In genomic region chr1:33512612-33513011, GRCh38 we compare ENCODE assay signal across 18 cellular contexts.
"Had no signal": no experiment of that assay in that cellular context is flagged by ENCODE, and none has a peak within 500 bp of the region (broad histone marks: within the 10 kb centered on the region; RNA-seq: fewer than 3 reads in every experiment).

No MANE protein-coding gene starts in this region.

- H3K36me3 Mint-ChIP-seq: activated naive CD8-positive, alpha-beta T cell treated with anti-CD3 and anti-CD28 coated beads for 36 hours; T-cell had no signal

- H3K4me1 ChIP-seq: gastroesophageal sphincter, left lung, tibial artery had no signal

- H3K9me3 ChIP-seq: esophagus muscularis mucosa, gastroesophageal sphincter, left lung, tibial artery had no signal

- H3K27me3 ChIP-seq: cardiac muscle cell, esophagus muscularis mucosa, gastroesophageal sphincter, heart left ventricle, left lung, tibial artery had no signal

- H3K36me3 ChIP-seq: cardiac muscle cell, esophagus muscularis mucosa, gastroesophageal sphincter, heart left ventricle, left lung, tibial artery had no signal

- H3K4me3 ChIP-seq: cardiac muscle cell, esophagus muscularis mucosa, gastroesophageal sphincter, heart left ventricle, left lung, tibial artery had no signal

- H3K27ac Mint-ChIP-seq: activated B cell treated with CpG ODN at 0.5 μM for 24 hours; activated naive CD8-positive, alpha-beta T cell treated with anti-CD3 and anti-CD28 coated beads for 36 hours; dendritic cell treated with granulocyte-macrophage colony-stimulating factor and Interleukin-4, amounts not matched to agents 40 ng/mL and 50 ng/mL, for 4 days; T-cell had no signal

- ATAC-seq: gastroesophageal sphincter; heart left ventricle; left lung; stimulated activated naive CD8-positive, alpha-beta T cell treated with anti-CD3 and anti-CD28 coated beads, Interleukin-15, Interleukin-2, amounts not matched to agents 100 U/mL and 50 U/mL, for 24 hours; T-cell had no signal

- H3K4me1 Mint-ChIP-seq: activated B cell treated with CpG ODN at 0.5 μM for 24 hours, neural crest cell, T-cell had no signal

- DNase-seq: activated B cell treated with CpG ODN at 0.5 μM for 24 hours; activated effector memory CD4-positive, alpha-beta T cell treated with anti-CD3 and anti-CD28 coated beads, Interleukin-2, amount 50 U/mL, for 16 hours; activated naive CD8-positive, alpha-beta T cell treated with anti-CD3 and anti-CD28 coated beads for 36 hours; amniotic stem cell; effector CD8-positive, alpha-beta T cell; heart left ventricle; left lung; stimulated activated CD4-positive, alpha-beta T cell treated with anti-CD3 and anti-CD28 coated beads, Interleukin-1b, Interleukin-23, amount 100 ng/mL, for 48 hours; stimulated activated naive CD8-positive, alpha-beta T cell treated with anti-CD3 and anti-CD28 coated beads, Interleukin-15, Interleukin-2, amounts not matched to agents 100 U/mL and 50 U/mL, for 24 hours; substantia nigra; T-cell; T-helper 9 cell; tibial artery had no signal

- H3K4me3 Mint-ChIP-seq: activated B cell treated with CpG ODN at 0.5 μM for 24 hours; activated naive CD8-positive, alpha-beta T cell treated with anti-CD3 and anti-CD28 coated beads for 36 hours; dendritic cell treated with granulocyte-macrophage colony-stimulating factor and Interleukin-4, amounts not matched to agents 40 ng/mL and 50 ng/mL, for 4 days; neural crest cell; T-cell had no signal

- H3K27ac ChIP-seq: cardiac muscle cell, esophagus muscularis mucosa, gastroesophageal sphincter, heart left ventricle, left lung, tibial artery had no signal

- H3K9me3 Mint-ChIP-seq: activated B cell treated with CpG ODN at 0.5 μM for 24 hours; activated naive CD8-positive, alpha-beta T cell treated with anti-CD3 and anti-CD28 coated beads for 36 hours; dendritic cell treated with granulocyte-macrophage colony-stimulating factor and Interleukin-4, amounts not matched to agents 40 ng/mL and 50 ng/mL, for 4 days; T-cell had no signal
